15 cellular contexts compared by ENCODE assay signal in the genomic region with DNA sequence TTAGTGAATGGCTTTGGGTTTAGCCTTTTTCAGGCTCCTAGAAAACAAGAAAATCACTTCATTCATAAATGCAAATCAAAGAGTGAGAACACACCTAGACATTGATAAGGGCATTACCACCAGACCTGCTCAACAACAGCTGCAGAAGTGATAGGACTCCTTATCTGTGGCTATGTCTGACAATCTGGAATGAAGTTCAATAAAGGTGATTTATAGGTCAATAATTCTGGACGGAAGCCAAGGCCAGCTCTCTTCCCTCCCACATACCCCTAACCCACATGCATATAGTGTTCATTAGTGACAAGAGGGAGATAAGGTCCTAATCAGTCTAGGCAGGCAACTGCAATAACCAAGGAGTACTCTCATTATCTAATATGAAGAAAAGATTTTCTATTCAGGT.
A peak's percentile ranks its signal among the peaks of the same experiment; 100 is the strongest.
DNase-seq lines count a peak whose midpoint lies in the region; ATAC-seq lines count a peak whose summit lies in the region.
"Had no signal": no experiment of that assay in that cellular context is flagged by ENCODE, and none has a peak within 500 bp of the region (broad histone marks: within the 10 kb centered on the region; RNA-seq: fewer than 3 reads in every experiment).

No MANE protein-coding gene starts in this region.

- H2AFZ ChIP-seq in Karpas-422 (ENCODE audit: low read length) = no peak overlapping the region

- no peak for ATAC-seq in activated naive CD8-positive, alpha-beta T cell treated with anti-CD3 and anti-CD28 coated beads, Interleukin-2, amount 10 ng/mL, durations not matched to agents 7 days and 5 days (ENCODE audit: low read depth)
- no peak for ATAC-seq in naive B cell (ENCODE audit: low read depth in 2 of 2)
- ATAC-seq in GM18870 (IDR thresholded peaks at IDR 0.05; ENCODE audit: unreplicated experiment) = no peak
- ATAC-seq in HG03469 (IDR thresholded peaks at IDR 0.05; ENCODE audit: unreplicated experiment) = no peak
- ATAC-seq: left lobe of liver had no signal

- H3K4me2 ChIP-seq in Karpas-422 (ENCODE audit: low read depth, low read length, poor library complexity, severe bottlenecking) = peak overlapping the region; percentile 74

- peaks cover 39% of the 10 kb centered on the region for H3K36me3 ChIP-seq in Karpas-422 (ENCODE audit: insufficient read depth, low read length)
- H3K36me3 ChIP-seq: prostate gland had no signal

- H3K9me2 ChIP-seq in Karpas-422 (replicated peaks; ENCODE audit: insufficient read depth, low read length) = no peaks in the 10 kb centered on the region

- H3K36me3 Mint-ChIP-seq in activated naive CD8-positive, alpha-beta T cell treated with anti-CD3 and anti-CD28 coated beads, Interleukin-2, amount 10 ng/mL, durations not matched to agents 7 days and 5 days = peaks cover 90% of the 10 kb centered on the region
- H3K36me3 Mint-ChIP-seq in naive B cell = peaks cover 82 to 83% of the 10 kb centered on the region in 2 donors

- no peaks in the 10 kb centered on the region for H3K9me3 Mint-ChIP-seq in activated naive CD8-positive, alpha-beta T cell treated with anti-CD3 and anti-CD28 coated beads, Interleukin-2, amount 10 ng/mL, durations not matched to agents 7 days and 5 days
- H3K9me3 Mint-ChIP-seq in naive B cell = peaks cover 0 to 9% (median 3%) of the 10 kb centered on the region in 7 donors

- POLR2A ChIA-PET in activated naive CD8-positive, alpha-beta T cell treated with anti-CD3 and anti-CD28 coated beads, Interleukin-2, amount 10 ng/mL, durations not matched to agents 7 days and 5 days (lab: Charles Lee) = interaction anchor here (0.7 to 13.6 kb wide), 17 partner anchors 8 to 185 kb away, joined by 3 to 612 read pairs (median 6); no protein-coding TSS in a partner anchor

- H3K9me3 ChIP-seq in Karpas-422 (ENCODE audit: low read length) = no peaks in the 10 kb centered on the region
- H3K9me3 ChIP-seq: Caco-2, prostate gland, SJCRH30 had no signal

- no peaks in the 10 kb centered on the region for H3K27me3 Mint-ChIP-seq in activated naive CD8-positive, alpha-beta T cell treated with anti-CD3 and anti-CD28 coated beads, Interleukin-2, amount 10 ng/mL, durations not matched to agents 7 days and 5 days
- H3K27me3 Mint-ChIP-seq in naive B cell = no peaks in the 10 kb centered on the region

- peak overlapping the region; percentile 98 for H3K27ac ChIP-seq in Karpas-422 (ENCODE audit: low read length)
- H3K27ac ChIP-seq: prostate gland, SJCRH30 had no signal

- H3K4me3 Mint-ChIP-seq in activated naive CD8-positive, alpha-beta T cell treated with anti-CD3 and anti-CD28 coated beads, Interleukin-2, amount 10 ng/mL, durations not matched to agents 7 days and 5 days = peak overlapping the region; percentile 74
- H3K4me3 Mint-ChIP-seq in naive B cell = peak overlapping the region; percentile 13 to 88 (median 80)

- peaks cover 46% of the 10 kb centered on the region for H3K79me2 ChIP-seq in Karpas-422 (ENCODE audit: low read length)

- no peak overlapping the region for H3K4me3 ChIP-seq in Karpas-422 (ENCODE audit: low read length)
- H3K4me3 ChIP-seq: prostate gland, SJCRH30 had no signal

- DNase-seq in CMK (ENCODE audit: low read depth) (peak; percentile 78), Karpas-422 (no peak), naive B cell (no peak), NCI-H1092 (lab: John Stamatoyannopoulos, UW) (no peak), AG08396 (ENCODE audit: low spot score) (no peak)
- DNase-seq in activated naive CD8-positive, alpha-beta T cell treated with anti-CD3 and anti-CD28 coated beads, Interleukin-2, amount 10 ng/mL, durations not matched to agents 7 days and 5 days = no peak
- DNase-seq: Caco-2; NCI-H187 treated with DMSO at 0.1 percent for 48 hours; NCI-H774; SJCRH30; stimulated activated CD4-positive, alpha-beta T cell treated with anti-CD3 and anti-CD28 coated beads, Interleukin-2, amount 100 ng/mL, for 48 hours had no signal

- peak overlapping the region; percentile 50; the same call in 1 of the 2 replicates for H3K9ac ChIP-seq in Karpas-422 (ENCODE audit: low read length)

- H3K27ac Mint-ChIP-seq in activated naive CD8-positive, alpha-beta T cell treated with anti-CD3 and anti-CD28 coated beads, Interleukin-2, amount 10 ng/mL, durations not matched to agents 7 days and 5 days = peak overlapping the region; percentile 97
- peak overlapping the region; percentile 25 to 97 (median 93) for H3K27ac Mint-ChIP-seq in naive B cell

- H3K4me1 ChIP-seq in Karpas-422 (ENCODE audit: low read length) = peaks cover 100% of the 10 kb centered on the region
- H3K4me1 ChIP-seq: prostate gland had no signal

- H3K4me1 Mint-ChIP-seq in activated naive CD8-positive, alpha-beta T cell treated with anti-CD3 and anti-CD28 coated beads, Interleukin-2, amount 10 ng/mL, durations not matched to agents 7 days and 5 days = peaks cover 96% of the 10 kb centered on the region
- H3K4me1 Mint-ChIP-seq in naive B cell = peaks cover 93 to 100% (median 97%) of the 10 kb centered on the region in 3 donors

- H3K27me3 ChIP-seq in Karpas-422 (ENCODE audit: low read length) = no peaks in the 10 kb centered on the region
- H3K27me3 ChIP-seq: SJCRH30 had no signal

- peaks cover 14% of the 10 kb centered on the region; the same call in 1 of the 2 replicates for H4K20me1 ChIP-seq in Karpas-422 (ENCODE audit: insufficient read depth, low read depth, low read length)
